20 cellular contexts compared by ENCODE assay signal in genomic region chr1:44949286-44949685, GRCh38.
"Had no signal": no experiment of that assay in that cellular context is flagged by ENCODE, and none has a peak within 500 bp of the region (broad histone marks: within the 10 kb centered on the region; RNA-seq: fewer than 3 reads in every experiment).

No MANE protein-coding gene starts in this region.

- DNase-seq: activated CD4-positive, alpha-beta T cell treated with anti-CD3 and anti-CD28 coated beads for 36 hours; activated CD4-positive, CD25-positive, alpha-beta regulatory T cell; activated CD8-positive, alpha-beta memory T cell treated with anti-CD3 and anti-CD28 coated beads, Interleukin-2, amount 10 ng/mL, durations not matched to agents 7 days and 5 days; activated CD8-positive, alpha-beta T cell treated with anti-CD3 and anti-CD28 coated beads, Interleukin-2, amount 10 ng/mL, durations not matched to agents 7 days and 5 days; activated naive CD4-positive, alpha-beta T cell treated with Interleukin-2 at 50 U/mL for 16 hours; activated T-cell treated with anti-CD3 and anti-CD28 coated beads, Interleukin-2, amount 50 U/mL, for 48 hours; anterior cingulate cortex; cerebellar nuclear complex; colonic mucosa; effector CD8-positive, alpha-beta T cell; islet precursor cell; left ventricle myocardium inferior; mammary epithelial cell; nephron progenitor cell; stimulated activated naive CD4-positive, alpha-beta T cell treated with Interleukin-2 at 50 U/mL for 16 hours had no signal

- FAIRE-seq: endometrium, frontal cortex had no signal

- H3K27me3 ChIP-seq: colonic mucosa, neutrophil, right atrium auricular region, tibial nerve had no signal

- H3K36me3 ChIP-seq: colonic mucosa, left ventricle myocardium inferior, neutrophil, right atrium auricular region, tibial nerve had no signal

- ATAC-seq: activated CD4-positive, alpha-beta T cell treated with anti-CD3 and anti-CD28 coated beads for 36 hours; activated CD8-positive, alpha-beta memory T cell treated with anti-CD3 and anti-CD28 coated beads, Interleukin-2, amount 10 ng/mL, durations not matched to agents 7 days and 5 days; activated CD8-positive, alpha-beta T cell treated with anti-CD3 and anti-CD28 coated beads, Interleukin-2, amount 10 ng/mL, durations not matched to agents 7 days and 5 days had no signal

- H3K4me3 ChIP-seq: colonic mucosa, left ventricle myocardium inferior, right atrium auricular region, tibial nerve had no signal

- H3K4me1 ChIP-seq: colonic mucosa had no signal

- H3K27ac ChIP-seq: colonic mucosa, left ventricle myocardium inferior, neutrophil, right atrium auricular region, tibial nerve had no signal

- H3K9me3 ChIP-seq: colonic mucosa, left ventricle myocardium inferior, neutrophil, right atrium auricular region, tibial nerve had no signal
